9 cellular contexts compared by ENCODE assay signal in genomic region chr7:64541438-64542359, GRCh38. TPM values are rescaled to one million over a fixed set of nuclear protein-coding genes. Genes with fewer than 3 reads are reported as not detected.
A peak's percentile ranks its signal among the peaks of the same experiment; 100 is the strongest.
DNase-seq lines count a peak whose midpoint lies in the region; ATAC-seq and TF ChIP-seq lines count a peak whose summit lies in the region.
"Had no signal": no experiment of that assay in that cellular context is flagged by ENCODE, and none has a peak within 500 bp of the region (broad histone marks: within the 10 kb centered on the region; RNA-seq: fewer than 3 reads in every experiment).

No MANE protein-coding gene starts in this region.

- no peaks in the 10 kb centered on the region for H3K27me3 Mint-ChIP-seq in natural killer cell (ENCODE audit: low read depth in 2 of 2)
- H3K27me3 Mint-ChIP-seq: naive B cell had no signal

- peaks cover 14% of the 10 kb centered on the region; the same call in 1 of the 2 replicates for H3K36me3 ChIP-seq in Panc1 (ENCODE audit: control insufficient read depth, insufficient read depth, low read length)

- TF ChIP-seq CTCF in Panc1 (IDR thresholded peaks at IDR 0.05) (no peak), coronary artery (IDR thresholded peaks at IDR 0.05) (no peak), natural killer cell (IDR thresholded peaks at IDR 0.05) (no peak)

- in situ Hi-C loops in Panc1 (cut with HindIII; ENCODE audit: low pct_unique_long_range_greater_than_20kb, low sequenced_read_pairs), result no loop called here

- peaks cover 12 to 25% of the 10 kb centered on the region in 2 donors for H3K4me1 Mint-ChIP-seq in natural killer cell

- H3K27ac ChIP-seq in Panc1 (ENCODE audit: low read length) (peak overlapping the region; percentile 73), coronary artery (peak overlapping the region; percentile 52 to 71)

- CTCF ChIA-PET in Panc1 (lab: Charles Lee), result no interaction called here

- ATAC-seq in Panc1, result peak; percentile 99
- peak in 2 of 3 donors; percentile 42 to 60 for ATAC-seq in natural killer cell
- no peak for ATAC-seq in HG03045 (IDR thresholded peaks at IDR 0.05; ENCODE audit: unreplicated experiment)
- ATAC-seq in HG03439 (IDR thresholded peaks at IDR 0.05; ENCODE audit: unreplicated experiment), result no peak

- POLR2A ChIA-PET in Panc1 (lab: Charles Lee), result no interaction called here

- BruUV-seq in Panc1 (replicated peaks; lab: Mats Ljungman, UMichigan), result no TSS peak

- peaks cover 10% of the 10 kb centered on the region for H3K4me1 ChIP-seq in Panc1 (ENCODE audit: control insufficient read depth, insufficient read depth, low read length)

- H3K4me3 ChIP-seq in Panc1 (ENCODE audit: low read depth in 2 of 2, low read length in 2 of 2), result no peak overlapping the region
- H3K4me3 ChIP-seq in coronary artery, result no peak overlapping the region

- peaks cover 12% of the 10 kb centered on the region; the same call in 1 of the 2 replicates for H3K9me3 ChIP-seq in Panc1 (ENCODE audit: control insufficient read depth, insufficient read depth, low read depth, low read length)

- peak overlapping the region; percentile 74 to 79 for H3K27ac Mint-ChIP-seq in natural killer cell

- peak overlapping the region; percentile 13 for H3K4me3 Mint-ChIP-seq in natural killer cell

- H3K36me3 Mint-ChIP-seq in natural killer cell, result no peaks in the 10 kb centered on the region

- H3K9me3 Mint-ChIP-seq in natural killer cell, result no peaks in the 10 kb centered on the region

- DNase-seq in EL (peak; percentile 83), Panc1 (ENCODE audit: low read depth, low spot score) (no peak), coronary artery (ENCODE audit: low spot score) (peak; percentile 78), natural killer cell (no peak), 8988T (no peak), T-helper 9 cell (no peak)
- DNase-seq: naive B cell had no signal

- intact Hi-C loops in Panc1 (cut with micrococcal nuclease; ENCODE audit: unreplicated experiment), result no loop called here
- intact Hi-C loops in natural killer cell (cut with micrococcal nuclease), result no loop called here

- no peaks in the 10 kb centered on the region for H3K27me3 ChIP-seq in Panc1 (ENCODE audit: control insufficient read depth, insufficient read depth, low read length)

RNA-seq across cellular contexts. Expression of gene ZNF680, which starts 21.2 kb away (rescaled TPM):
- total RNA-seq in Panc1 (2021; ENCODE audit: unreplicated experiment) (21.3 TPM), natural killer cell (10 to 100 TPM in 2 of 3 donors, 1 to 10 TPM in 1; 8.9 to 17.9 (median 10.2) TPM)
- 5.2 TPM for polyA plus RNA-seq in Panc1 (2012; ENCODE audit: insufficient read length)

Comparison
In these comparisons a context has a peak if more than half of its experiments do, and no peak if none do; other contexts are left out.
1. DNase-seq: peak in EL (single experiment) and coronary artery (single experiment); none in Panc1 (single experiment), natural killer cell (single experiment), 8988T (single experiment) and T-helper 9 cell (single experiment).
2. ATAC-seq: peak in Panc1 (single experiment) and natural killer cell (2 of 3); none in HG03045 (single experiment) and HG03439 (single experiment).